21 cellular contexts compared by ENCODE assay signal in genomic region chr7:140275069-140275961, GRCh38.
A peak's percentile ranks its signal among the peaks of the same experiment; 100 is the strongest.
DNase-seq lines count a peak whose midpoint lies in the region; ATAC-seq and TF ChIP-seq lines count a peak whose summit lies in the region.
"Had no signal": no experiment of that assay in that cellular context is flagged by ENCODE, and none has a peak within 500 bp of the region (broad histone marks: within the 10 kb centered on the region; RNA-seq: fewer than 3 reads in every experiment).

No MANE protein-coding gene starts in this region.

- intact Hi-C loops in left cardiac atrium (cut with DNase I): no loop called here
- intact Hi-C loops in cardiac septum (cut with DNase I): no loop called here
- intact Hi-C loops in mucosa of descending colon (cut with DNase I, micrococcal nuclease): no loop called here
- intact Hi-C loops in aorta (cut with DNase I): no loop called here

- ATAC-seq in left cardiac atrium (peak; percentile 38 to 59), mucosa of descending colon (peak; percentile 25), aorta (ENCODE audit: low FRiP score) (peak; percentile 80), HG03039 (IDR thresholded peaks at IDR 0.05; ENCODE audit: unreplicated experiment) (no peak)
- ATAC-seq: A549; activated CD8-positive, alpha-beta T cell treated with anti-CD3 and anti-CD28 coated beads, Interleukin-2, amount 10 ng/mL, durations not matched to agents 7 days and 5 days; CD8-positive, alpha-beta T cell; right lobe of liver had no signal

- no peak overlapping the region for H3K27ac ChIP-seq in aorta (ENCODE audit: low read depth in 1 of 2, low read length in 2 of 2)
- H3K27ac ChIP-seq: A549, Peyer's patch, right lobe of liver, WERI-Rb-1 had no signal

- no peak overlapping the region for H3K4me3 ChIP-seq in mucosa of descending colon
- peak overlapping the region in 1 of 2 donors; percentile 28 for H3K4me3 ChIP-seq in aorta (ENCODE audit: low read length in 2 of 2)
- H3K4me3 ChIP-seq: A549, MG63, Peyer's patch, right lobe of liver had no signal

- DNase-seq in left cardiac atrium (no peak), cardiac septum (ENCODE audit: low spot score) (no peak), fibroblast of peridontal ligament (ENCODE audit: extremely low read depth) (peak; percentile 40), mucosa of descending colon (no peak), aorta (no peak), T-helper 2 cell (no peak), Kasumi-1 (lab: John Stamatoyannopoulos, UW) (no peak)
- DNase-seq: activated CD8-positive, alpha-beta T cell treated with anti-CD3 and anti-CD28 coated beads, Interleukin-2, amount 10 ng/mL, durations not matched to agents 7 days and 5 days; amniotic stem cell; CD8-positive, alpha-beta T cell; H7; MG63; NCI-H2081; NCI-H774; Peyer's patch; right lobe of liver; stimulated activated CD4-positive, alpha-beta T cell treated with anti-CD3 and anti-CD28 coated beads, Interleukin-4, amount 100 ng/mL, for 4 hours; WERI-Rb-1 had no signal

- H3K9me3 ChIP-seq in mucosa of descending colon: no peaks in the 10 kb centered on the region
- H3K9me3 ChIP-seq in aorta (ENCODE audit: control insufficient read depth, low read length): no peaks in the 10 kb centered on the region
- H3K9me3 ChIP-seq: A549, esophagus muscularis mucosa, MG63, Peyer's patch, right lobe of liver had no signal

- TF ChIP-seq CTCF in mucosa of descending colon (IDR thresholded peaks at IDR 0.05): no peak

- H3K4me1 ChIP-seq in mucosa of descending colon (ENCODE audit: low read depth) (no peaks in the 10 kb centered on the region), aorta (ENCODE audit: control insufficient read depth in 1 of 2, insufficient read depth in 2 of 2, low read length in 2 of 2) (no peaks in the 10 kb centered on the region)
- H3K4me1 ChIP-seq: A549, Peyer's patch, right lobe of liver had no signal

- H3K36me3 ChIP-seq in mucosa of descending colon (ENCODE audit: low read depth): no peaks in the 10 kb centered on the region
- no peaks in the 10 kb centered on the region for H3K36me3 ChIP-seq in aorta (ENCODE audit: control insufficient read depth in 1 of 2, insufficient read depth in 2 of 2, low read length in 1 of 2)
- H3K36me3 ChIP-seq: esophagus muscularis mucosa, MG63, Peyer's patch, right lobe of liver, WERI-Rb-1 had no signal

- H3K27me3 ChIP-seq in aorta (ENCODE audit: control insufficient read depth in 1 of 2, insufficient read depth in 2 of 2, low read length in 1 of 2): no peaks in the 10 kb centered on the region
- H3K27me3 ChIP-seq: esophagus muscularis mucosa, MG63, Peyer's patch, right lobe of liver had no signal

- 34% methylated on average over 11 of the region's 11 CpGs for WGBS in aorta, 2 donors
